15 cellular contexts compared by ENCODE assay signal in genomic region chr9:107281164-107281563, GRCh38. TPM values are rescaled to one million over a fixed set of nuclear protein-coding genes. Genes with fewer than 3 reads are reported as not detected.
DNase-seq lines count a peak whose midpoint lies in the region; ATAC-seq, FAIRE-seq and TF ChIP-seq lines count a peak whose summit lies in the region.
"Had no signal": no experiment of that assay in that cellular context is flagged by ENCODE, and none has a peak within 500 bp of the region (broad histone marks: within the 10 kb centered on the region; RNA-seq: fewer than 3 reads in every experiment).

No MANE protein-coding gene starts in this region.

- H3K36me3 ChIP-seq in BLaER1 (no peaks in the 10 kb centered on the region), astrocyte (ENCODE audit: insufficient read depth, low read length) (no peaks in the 10 kb centered on the region), ovary (no peaks in the 10 kb centered on the region)
- peaks cover 0 to 3% (median 0%) of the 10 kb centered on the region in 3 experiments for H3K36me3 ChIP-seq in naive thymus-derived CD4-positive, alpha-beta T cell (ENCODE audit: control insufficient read depth in 2 of 3, insufficient read depth in 3 of 3, low read length in 3 of 3)

- H2AFZ ChIP-seq in astrocyte (ENCODE audit: low read depth, low read length), result no peak overlapping the region
- H2AFZ ChIP-seq: parathyroid adenoma had no signal

- 46 to 73% (median 57%) methylated on average over 1 of the region's 1 CpG for WGBS in ovary, 3 donors

- TF ChIP-seq CTCF in HFFc6 (IDR thresholded peaks at IDR 0.05) (no peak), astrocyte (IDR thresholded peaks at IDR 0.05; ENCODE audit: insufficient read depth, low read depth, low read length) (no peak), ovary (IDR thresholded peaks at IDR 0.05) (no peak)

- POLR2A ChIA-PET in naive thymus-derived CD4-positive, alpha-beta T cell (lab: Charles Lee), result interaction anchor here (1.0 kb wide), 1 partner anchor 30 kb away, joined by 3 read pairs; no protein-coding TSS in a partner anchor

- H3K9ac ChIP-seq in BLaER1, result no peak overlapping the region
- H3K9ac ChIP-seq in astrocyte (ENCODE audit: low read length), result no peak overlapping the region
- H3K9ac ChIP-seq: parathyroid adenoma had no signal

- peak overlapping the region; percentile 56; the same call in 1 of the 2 replicates for H3K27ac Mint-ChIP-seq in HFFc6
- H3K27ac Mint-ChIP-seq in astrocyte (ENCODE audit: unreplicated experiment), result peak overlapping the region; percentile 17
- H3K27ac Mint-ChIP-seq in naive thymus-derived CD4-positive, alpha-beta T cell, result peak overlapping the region in 2 of 9 donors; percentile 25 to 63
- H3K27ac Mint-ChIP-seq: activated T-cell treated with anti-CD3 and anti-CD28 coated beads, Interleukin-2, amount 50 U/mL, for 24 hours had no signal

- peaks cover 7% of the 10 kb centered on the region for H3K27me3 Mint-ChIP-seq in HFFc6 (ENCODE audit: insufficient read depth)
- H3K27me3 Mint-ChIP-seq in astrocyte (ENCODE audit: low read depth, unreplicated experiment), result no peaks in the 10 kb centered on the region
- H3K27me3 Mint-ChIP-seq in naive thymus-derived CD4-positive, alpha-beta T cell, result peaks cover 0 to 11% (median 7%) of the 10 kb centered on the region in 5 donors

- H3K27ac ChIP-seq in BLaER1 (no peak overlapping the region), astrocyte (ENCODE audit: low read depth, low read length) (no peak overlapping the region), ovary (no peak overlapping the region)
- no peak overlapping the region for H3K27ac ChIP-seq in naive thymus-derived CD4-positive, alpha-beta T cell (ENCODE audit: low read depth, low read length)
- H3K27ac ChIP-seq: parathyroid adenoma had no signal

- H3K4me1 Mint-ChIP-seq in HFFc6 (ENCODE audit: low read depth) (peaks cover 51% of the 10 kb centered on the region), astrocyte (ENCODE audit: low read depth, unreplicated experiment) (peaks cover 24% of the 10 kb centered on the region)
- peaks cover 21 to 35% (median 28%) of the 10 kb centered on the region in 7 donors for H3K4me1 Mint-ChIP-seq in naive thymus-derived CD4-positive, alpha-beta T cell

- TF ChIP-seq EP300 in ovary (IDR thresholded peaks at IDR 0.05), result no peak

- H3K36me3 Mint-ChIP-seq in HFFc6 (ENCODE audit: low read depth) (peaks cover 24% of the 10 kb centered on the region), astrocyte (ENCODE audit: low read depth, unreplicated experiment) (peaks cover 5% of the 10 kb centered on the region)
- H3K36me3 Mint-ChIP-seq in naive thymus-derived CD4-positive, alpha-beta T cell, result peaks cover 0 to 4% (median 0%) of the 10 kb centered on the region in 5 donors

- CTCF ChIA-PET in naive thymus-derived CD4-positive, alpha-beta T cell (lab: Charles Lee), result interaction anchor here (1.0 kb wide), 1 partner anchor 60 kb away, joined by 3 read pairs; no protein-coding TSS in a partner anchor

- TF ChIP-seq POLR2A in ovary (IDR thresholded peaks at IDR 0.05), result no peak

- intact Hi-C loops in naive thymus-derived CD4-positive, alpha-beta T cell (cut with micrococcal nuclease), result loop anchor here (5.0 to 10.0 kb wide), 2 partner anchors 1731 to 1834 kb away; partner anchors contain the start of genes CTNNAL1 (in 2 of the 2) and TMEM245 (in 1 of the 2)
- intact Hi-C loops in ovary (cut with DNase I), result no loop called here

- no peak overlapping the region for H3K4me3 ChIP-seq in BLaER1
- no peak overlapping the region for H3K4me3 ChIP-seq in astrocyte (ENCODE audit: insufficient read depth, low read depth, low read length)
- H3K4me3 ChIP-seq in naive thymus-derived CD4-positive, alpha-beta T cell (ENCODE audit: low read length), result no peak overlapping the region
- H3K4me3 ChIP-seq in ovary, result no peak overlapping the region
- H3K4me3 ChIP-seq: lung had no signal

- ATAC-seq in naive thymus-derived CD4-positive, alpha-beta T cell, result no peak
- ATAC-seq in HG03175 (IDR thresholded peaks at IDR 0.05; ENCODE audit: unreplicated experiment) (no peak), HG03135 (IDR thresholded peaks at IDR 0.05; ENCODE audit: unreplicated experiment) (no peak)

- peaks cover 31% of the 10 kb centered on the region for H3K79me2 ChIP-seq in astrocyte (ENCODE audit: insufficient read depth, low read length)

- no peak for DNase-seq in HFFc6
- DNase-seq in astrocyte (ENCODE audit: low read depth), result no peak
- no peak for DNase-seq in naive thymus-derived CD4-positive, alpha-beta T cell
- DNase-seq in ovary, result no peak
- no peak for DNase-seq in ecto neural progenitor cell (ENCODE audit: low spot score)
- DNase-seq: activated T-cell treated with anti-CD3 and anti-CD28 coated beads, Interleukin-2, amount 50 U/mL, for 24 hours; erythroblast; NCI-H1436 treated with DMSO at 0.1 percent for 48 hours; NCI-H524; Right ventricle myocardium superior had no signal

- H3K4me2 ChIP-seq in BLaER1 (peak overlapping the region; percentile 89; the same call in 1 of the 2 replicates), astrocyte (ENCODE audit: low read length) (no peak overlapping the region)

- no peaks in the 10 kb centered on the region for H3K27me3 ChIP-seq in BLaER1
- H3K27me3 ChIP-seq in astrocyte (ENCODE audit: insufficient read depth, low read length), result no peaks in the 10 kb centered on the region
- H3K27me3 ChIP-seq in naive thymus-derived CD4-positive, alpha-beta T cell (ENCODE audit: control insufficient read depth in 2 of 2, insufficient read depth in 2 of 2, low read length in 2 of 2), result no peaks in the 10 kb centered on the region
- no peaks in the 10 kb centered on the region for H3K27me3 ChIP-seq in ovary

- H3K9me3 ChIP-seq in BLaER1 (no peaks in the 10 kb centered on the region), astrocyte (ENCODE audit: insufficient read depth, low read depth, low read length) (no peaks in the 10 kb centered on the region), ovary (no peaks in the 10 kb centered on the region)
- H3K9me3 ChIP-seq in naive thymus-derived CD4-positive, alpha-beta T cell (ENCODE audit: control insufficient read depth in 2 of 3, low read length in 3 of 3), result no peaks in the 10 kb centered on the region

- H3K4me1 ChIP-seq in BLaER1, result peaks cover 24% of the 10 kb centered on the region
- peaks cover 9% of the 10 kb centered on the region for H3K4me1 ChIP-seq in astrocyte (ENCODE audit: insufficient read depth, low read length)
- H3K4me1 ChIP-seq in naive thymus-derived CD4-positive, alpha-beta T cell (ENCODE audit: control insufficient read depth in 2 of 2, insufficient read depth in 2 of 2, low read length in 2 of 2), result peaks cover 9 to 20% of the 10 kb centered on the region in 2 donors
- peaks cover 2% of the 10 kb centered on the region for H3K4me1 ChIP-seq in ovary (ENCODE audit: insufficient read depth)

- H3K4me3 Mint-ChIP-seq in HFFc6, result no peak overlapping the region
- peak overlapping the region; percentile 47 for H3K4me3 Mint-ChIP-seq in astrocyte (ENCODE audit: unreplicated experiment)
- H3K4me3 Mint-ChIP-seq in naive thymus-derived CD4-positive, alpha-beta T cell, result peak overlapping the region in 9 of 10 donors; percentile 1 to 98 (median 10)

- H4K20me1 ChIP-seq in BLaER1 (peaks cover 27% of the 10 kb centered on the region), astrocyte (ENCODE audit: insufficient read depth, low read length) (peaks cover 25% of the 10 kb centered on the region)

- FAIRE-seq in astrocyte (lab: Jason Lieb, UNC), result no peak

- H3K9me3 Mint-ChIP-seq in HFFc6 (no peaks in the 10 kb centered on the region), astrocyte (ENCODE audit: unreplicated experiment) (no peaks in the 10 kb centered on the region)
- peaks cover 0 to 4% (median 0%) of the 10 kb centered on the region in 11 donors for H3K9me3 Mint-ChIP-seq in naive thymus-derived CD4-positive, alpha-beta T cell
- H3K9me3 Mint-ChIP-seq: activated T-cell treated with anti-CD3 and anti-CD28 coated beads, Interleukin-2, amount 50 U/mL, for 24 hours had no signal

RNA-seq across cellular contexts. Expression of gene RAD23B, which starts 1.9 kb away (rescaled TPM):
- 100 to 1,000 TPM; 196 to 222 (median 204) TPM for total RNA-seq in HFFc6 (2021; fragmentation: NEBNext Ultra II Directional; extraction: Animal tissue kit (Norgen Biotek cat#: 25700))
- 163 and 205 TPM in 2 replicates for total RNA-seq in astrocyte
- total RNA-seq in naive thymus-derived CD4-positive, alpha-beta T cell, result 100 to 1,000 TPM in 1 of 5 experiments, 10 to 100 TPM in 4; 48.7 to 102 (median 55.6) TPM
- polyA plus RNA-seq in naive thymus-derived CD4-positive, alpha-beta T cell, result 10 to 100 TPM in 1 of 2 donors, 1 to 10 TPM in 1; 8.9 to 15.1 TPM
- 100 to 1,000 TPM in 1 of 7 donors, 10 to 100 TPM in 6; 48.9 to 101 (median 89.5) TPM for total RNA-seq in ovary
- 10 to 100 TPM; 42.8 to 80.1 TPM for polyA plus RNA-seq in ovary

Comparison
In these comparisons a context has a peak if more than half of its experiments do, and no peak if none do; other contexts are left out.
1. intact Hi-C loops: an anchor here in naive thymus-derived CD4-positive, alpha-beta T cell (5.0 to 10.0 kb wide); none called in ovary.